ENCODE assay signal across 1 cellular context in the genomic region with DNA sequence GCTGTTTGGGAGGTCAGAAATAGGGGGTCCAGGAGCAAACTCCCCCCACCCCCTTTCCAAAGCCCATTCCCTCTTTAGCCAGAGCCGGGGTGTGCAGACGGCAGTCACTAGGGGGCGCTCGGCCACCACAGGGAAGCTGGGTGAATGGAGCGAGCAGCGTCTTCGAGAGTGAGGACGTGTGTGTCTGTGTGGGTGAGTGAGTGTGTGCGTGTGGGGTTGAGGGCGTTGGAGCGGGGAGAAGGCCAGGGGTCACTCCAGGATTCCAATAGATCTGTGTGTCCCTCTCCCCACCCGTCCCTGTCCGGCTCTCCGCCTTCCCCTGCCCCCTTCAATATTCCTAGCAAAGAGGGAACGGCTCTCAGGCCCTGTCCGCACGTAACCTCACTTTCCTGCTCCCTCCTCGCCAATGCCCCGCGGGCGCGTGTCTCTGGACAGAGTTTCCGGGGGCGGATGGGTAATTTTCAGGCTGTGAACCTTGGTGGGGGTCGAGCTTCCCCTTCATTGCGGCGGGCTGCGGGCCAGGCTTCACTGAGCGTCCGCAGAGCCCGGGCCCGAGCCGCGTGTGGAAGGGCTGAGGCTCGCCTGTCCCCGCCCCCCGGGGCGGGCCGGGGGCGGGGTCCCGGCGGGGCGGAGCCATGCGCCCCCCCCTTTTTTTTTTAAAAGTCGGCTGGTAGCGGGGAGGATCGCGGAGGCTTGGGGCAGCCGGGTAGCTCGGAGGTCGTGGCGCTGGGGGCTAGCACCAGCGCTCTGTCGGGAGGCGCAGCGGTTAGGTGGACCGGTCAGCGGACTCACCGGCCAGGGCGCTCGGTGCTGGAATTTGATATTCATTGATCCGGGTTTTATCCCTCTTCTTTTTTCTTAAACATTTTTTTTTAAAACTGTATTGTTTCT.
TF ChIP-seq lines count a peak whose summit lies in the region.

A gene (plus strand): TSS at position 686 of the 891 bp plus-strand sequence.

TF ChIP-seq in HEK293, 187 proteins besides CTCF, POLR2A, EP300 and RAD21 (continued from another document and continues in another):
- TF ChIP-seq, protein P1, sequence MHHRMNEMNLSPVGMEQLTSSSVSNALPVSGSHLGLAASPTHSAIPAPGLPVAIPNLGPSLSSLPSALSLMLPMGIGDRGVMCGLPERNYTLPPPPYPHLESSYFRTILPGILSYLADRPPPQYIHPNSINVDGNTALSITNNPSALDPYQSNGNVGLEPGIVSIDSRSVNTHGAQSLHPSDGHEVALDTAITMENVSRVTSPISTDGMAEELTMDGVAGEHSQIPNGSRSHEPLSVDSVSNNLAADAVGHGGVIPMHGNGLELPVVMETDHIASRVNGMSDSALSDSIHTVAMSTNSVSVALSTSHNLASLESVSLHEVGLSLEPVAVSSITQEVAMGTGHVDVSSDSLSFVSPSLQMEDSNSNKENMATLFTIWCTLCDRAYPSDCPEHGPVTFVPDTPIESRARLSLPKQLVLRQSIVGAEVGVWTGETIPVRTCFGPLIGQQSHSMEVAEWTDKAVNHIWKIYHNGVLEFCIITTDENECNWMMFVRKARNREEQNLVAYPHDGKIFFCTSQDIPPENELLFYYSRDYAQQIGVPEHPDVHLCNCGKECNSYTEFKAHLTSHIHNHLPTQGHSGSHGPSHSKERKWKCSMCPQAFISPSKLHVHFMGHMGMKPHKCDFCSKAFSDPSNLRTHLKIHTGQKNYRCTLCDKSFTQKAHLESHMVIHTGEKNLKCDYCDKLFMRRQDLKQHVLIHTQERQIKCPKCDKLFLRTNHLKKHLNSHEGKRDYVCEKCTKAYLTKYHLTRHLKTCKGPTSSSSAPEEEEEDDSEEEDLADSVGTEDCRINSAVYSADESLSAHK (tag by site-specific recombination; IDR thresholded peaks at IDR 0.05): peak; percentile 45; the same call in 1 of the 2 replicates
- TF ChIP-seq, protein P2, sequence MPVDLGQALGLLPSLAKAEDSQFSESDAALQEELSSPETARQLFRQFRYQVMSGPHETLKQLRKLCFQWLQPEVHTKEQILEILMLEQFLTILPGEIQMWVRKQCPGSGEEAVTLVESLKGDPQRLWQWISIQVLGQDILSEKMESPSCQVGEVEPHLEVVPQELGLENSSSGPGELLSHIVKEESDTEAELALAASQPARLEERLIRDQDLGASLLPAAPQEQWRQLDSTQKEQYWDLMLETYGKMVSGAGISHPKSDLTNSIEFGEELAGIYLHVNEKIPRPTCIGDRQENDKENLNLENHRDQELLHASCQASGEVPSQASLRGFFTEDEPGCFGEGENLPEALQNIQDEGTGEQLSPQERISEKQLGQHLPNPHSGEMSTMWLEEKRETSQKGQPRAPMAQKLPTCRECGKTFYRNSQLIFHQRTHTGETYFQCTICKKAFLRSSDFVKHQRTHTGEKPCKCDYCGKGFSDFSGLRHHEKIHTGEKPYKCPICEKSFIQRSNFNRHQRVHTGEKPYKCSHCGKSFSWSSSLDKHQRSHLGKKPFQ (tag by site-specific recombination; IDR thresholded peaks at IDR 0.05): 0 out of 2 replicates have a peak, but pooled peaks have one; percentile 22
- TF ChIP-seq, protein P3, sequence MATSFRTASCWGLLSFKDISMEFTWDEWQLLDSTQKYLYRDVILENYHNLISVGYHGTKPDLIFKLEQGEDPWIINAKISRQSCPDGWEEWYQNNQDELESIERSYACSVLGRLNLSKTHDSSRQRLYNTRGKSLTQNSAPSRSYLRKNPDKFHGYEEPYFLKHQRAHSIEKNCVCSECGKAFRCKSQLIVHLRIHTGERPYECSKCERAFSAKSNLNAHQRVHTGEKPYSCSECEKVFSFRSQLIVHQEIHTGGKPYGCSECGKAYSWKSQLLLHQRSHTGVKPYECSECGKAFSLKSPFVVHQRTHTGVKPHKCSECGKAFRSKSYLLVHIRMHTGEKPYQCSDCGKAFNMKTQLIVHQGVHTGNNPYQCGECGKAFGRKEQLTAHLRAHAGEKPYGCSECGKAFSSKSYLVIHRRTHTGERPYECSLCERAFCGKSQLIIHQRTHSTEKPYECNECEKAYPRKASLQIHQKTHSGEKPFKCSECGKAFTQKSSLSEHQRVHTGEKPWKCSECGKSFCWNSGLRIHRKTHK (tag by site-specific recombination; IDR thresholded peaks at IDR 0.05): no peak
- TF ChIP-seq ZNF560 (tag by site-specific recombination; IDR thresholded peaks at IDR 0.05; ENCODE audit: borderline replicate concordance): no peak
- no peak; the same call in 1 of the 2 replicates for TF ChIP-seq TCF7L2 (IDR thresholded peaks at IDR 0.05; ENCODE audit: borderline replicate concordance, low read depth, low read length)
- peak; percentile 55 for TF ChIP-seq SP2 (tag by site-specific recombination; IDR thresholded peaks at IDR 0.05)
- no peak for TF ChIP-seq ZNF423 (tag by site-specific recombination; IDR thresholded peaks at IDR 0.05)
- TF ChIP-seq ZNF433 (tag by site-specific recombination; IDR thresholded peaks at IDR 0.05; ENCODE audit: low read depth): no peak
- TF ChIP-seq ZNF791 (tag by site-specific recombination; IDR thresholded peaks at IDR 0.05): no peak
- TF ChIP-seq ZNF266 (tag by site-specific recombination; IDR thresholded peaks at IDR 0.05; ENCODE audit: low read depth): no peak
- TF ChIP-seq, protein P4, sequence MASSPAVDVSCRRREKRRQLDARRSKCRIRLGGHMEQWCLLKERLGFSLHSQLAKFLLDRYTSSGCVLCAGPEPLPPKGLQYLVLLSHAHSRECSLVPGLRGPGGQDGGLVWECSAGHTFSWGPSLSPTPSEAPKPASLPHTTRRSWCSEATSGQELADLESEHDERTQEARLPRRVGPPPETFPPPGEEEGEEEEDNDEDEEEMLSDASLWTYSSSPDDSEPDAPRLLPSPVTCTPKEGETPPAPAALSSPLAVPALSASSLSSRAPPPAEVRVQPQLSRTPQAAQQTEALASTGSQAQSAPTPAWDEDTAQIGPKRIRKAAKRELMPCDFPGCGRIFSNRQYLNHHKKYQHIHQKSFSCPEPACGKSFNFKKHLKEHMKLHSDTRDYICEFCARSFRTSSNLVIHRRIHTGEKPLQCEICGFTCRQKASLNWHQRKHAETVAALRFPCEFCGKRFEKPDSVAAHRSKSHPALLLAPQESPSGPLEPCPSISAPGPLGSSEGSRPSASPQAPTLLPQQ (tag by site-specific recombination; IDR thresholded peaks at IDR 0.05): peak; percentile 70; the same call in 1 of the 2 replicates
- TF ChIP-seq ZNF121 (tag by site-specific recombination; IDR thresholded peaks at IDR 0.05): no peak
- no peak for TF ChIP-seq ZNF138 (tag by site-specific recombination; IDR thresholded peaks at IDR 0.05; ENCODE audit: borderline replicate concordance)
- TF ChIP-seq, protein P5, sequence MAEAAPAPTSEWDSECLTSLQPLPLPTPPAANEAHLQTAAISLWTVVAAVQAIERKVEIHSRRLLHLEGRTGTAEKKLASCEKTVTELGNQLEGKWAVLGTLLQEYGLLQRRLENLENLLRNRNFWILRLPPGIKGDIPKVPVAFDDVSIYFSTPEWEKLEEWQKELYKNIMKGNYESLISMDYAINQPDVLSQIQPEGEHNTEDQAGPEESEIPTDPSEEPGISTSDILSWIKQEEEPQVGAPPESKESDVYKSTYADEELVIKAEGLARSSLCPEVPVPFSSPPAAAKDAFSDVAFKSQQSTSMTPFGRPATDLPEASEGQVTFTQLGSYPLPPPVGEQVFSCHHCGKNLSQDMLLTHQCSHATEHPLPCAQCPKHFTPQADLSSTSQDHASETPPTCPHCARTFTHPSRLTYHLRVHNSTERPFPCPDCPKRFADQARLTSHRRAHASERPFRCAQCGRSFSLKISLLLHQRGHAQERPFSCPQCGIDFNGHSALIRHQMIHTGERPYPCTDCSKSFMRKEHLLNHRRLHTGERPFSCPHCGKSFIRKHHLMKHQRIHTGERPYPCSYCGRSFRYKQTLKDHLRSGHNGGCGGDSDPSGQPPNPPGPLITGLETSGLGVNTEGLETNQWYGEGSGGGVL (tag by site-specific recombination; IDR thresholded peaks at IDR 0.05): peak; percentile 82
- peak; percentile 62 for TF ChIP-seq KLF9 (tag by site-specific recombination; IDR thresholded peaks at IDR 0.05; ENCODE audit: low read depth)
- no peak for TF ChIP-seq ZNF146 (tag by site-specific recombination; IDR thresholded peaks at IDR 0.05)
- no peak for TF ChIP-seq ZNF658 (tag by site-specific recombination; IDR thresholded peaks at IDR 0.05)
- TF ChIP-seq TRIM28 (IDR thresholded peaks at IDR 0.05; ENCODE audit: borderline replicate concordance, low read length): no peak
- peak; percentile 77 for TF ChIP-seq ZBTB8A (tag by site-specific recombination; IDR thresholded peaks at IDR 0.05)
- TF ChIP-seq ZNF350 (tag by site-specific recombination; IDR thresholded peaks at IDR 0.05): no peak
- no peak for TF ChIP-seq HOXA7 (CRISPR knock-in tag; IDR thresholded peaks at IDR 0.05; ENCODE audit: borderline replicate concordance)
- TF ChIP-seq ZNF211 (tag by site-specific recombination; IDR thresholded peaks at IDR 0.05; ENCODE audit: low read depth): no peak
- no peak for TF ChIP-seq SCRT1 (tag by site-specific recombination; IDR thresholded peaks at IDR 0.05; ENCODE audit: borderline replicate concordance)
- TF ChIP-seq HOXD13 (CRISPR knock-in tag; IDR thresholded peaks at IDR 0.05; ENCODE audit: borderline replicate concordance): no peak
- no peak for TF ChIP-seq ZNF404 (tag by site-specific recombination; IDR thresholded peaks at IDR 0.05)
- no peak for TF ChIP-seq ZNF239 (tag by site-specific recombination; IDR thresholded peaks at IDR 0.05)
- no peak for TF ChIP-seq HOXC10 (CRISPR knock-in tag; IDR thresholded peaks at IDR 0.05)
- TF ChIP-seq, protein P6, sequence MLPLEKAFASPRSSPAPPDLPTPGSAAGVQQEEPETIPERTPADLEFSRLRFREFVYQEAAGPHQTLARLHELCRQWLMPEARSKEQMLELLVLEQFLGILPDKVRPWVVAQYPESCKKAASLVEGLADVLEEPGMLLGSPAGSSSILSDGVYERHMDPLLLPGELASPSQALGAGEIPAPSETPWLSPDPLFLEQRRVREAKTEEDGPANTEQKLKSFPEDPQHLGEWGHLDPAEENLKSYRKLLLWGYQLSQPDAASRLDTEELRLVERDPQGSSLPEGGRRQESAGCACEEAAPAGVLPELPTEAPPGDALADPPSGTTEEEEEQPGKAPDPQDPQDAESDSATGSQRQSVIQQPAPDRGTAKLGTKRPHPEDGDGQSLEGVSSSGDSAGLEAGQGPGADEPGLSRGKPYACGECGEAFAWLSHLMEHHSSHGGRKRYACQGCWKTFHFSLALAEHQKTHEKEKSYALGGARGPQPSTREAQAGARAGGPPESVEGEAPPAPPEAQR (tag by site-specific recombination; IDR thresholded peaks at IDR 0.05): no peak
- 0 out of 2 replicates have a peak, but pooled peaks have one; percentile 20 for TF ChIP-seq ZNF223 (tag by site-specific recombination; IDR thresholded peaks at IDR 0.05)
- 0 out of 2 replicates have a peak, but pooled peaks have one; percentile 44 for TF ChIP-seq YY1 (tag by site-specific recombination; IDR thresholded peaks at IDR 0.05)
- peak; percentile 55 for TF ChIP-seq ZFP69B (tag by site-specific recombination; IDR thresholded peaks at IDR 0.05)
- TF ChIP-seq, protein P7, sequence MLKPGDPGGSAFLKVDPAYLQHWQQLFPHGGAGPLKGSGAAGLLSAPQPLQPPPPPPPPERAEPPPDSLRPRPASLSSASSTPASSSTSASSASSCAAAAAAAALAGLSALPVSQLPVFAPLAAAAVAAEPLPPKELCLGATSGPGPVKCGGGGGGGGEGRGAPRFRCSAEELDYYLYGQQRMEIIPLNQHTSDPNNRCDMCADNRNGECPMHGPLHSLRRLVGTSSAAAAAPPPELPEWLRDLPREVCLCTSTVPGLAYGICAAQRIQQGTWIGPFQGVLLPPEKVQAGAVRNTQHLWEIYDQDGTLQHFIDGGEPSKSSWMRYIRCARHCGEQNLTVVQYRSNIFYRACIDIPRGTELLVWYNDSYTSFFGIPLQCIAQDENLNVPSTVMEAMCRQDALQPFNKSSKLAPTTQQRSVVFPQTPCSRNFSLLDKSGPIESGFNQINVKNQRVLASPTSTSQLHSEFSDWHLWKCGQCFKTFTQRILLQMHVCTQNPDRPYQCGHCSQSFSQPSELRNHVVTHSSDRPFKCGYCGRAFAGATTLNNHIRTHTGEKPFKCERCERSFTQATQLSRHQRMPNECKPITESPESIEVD (tag by site-specific recombination; IDR thresholded peaks at IDR 0.05): no peak
- no peak for TF ChIP-seq ZNF311 (tag by site-specific recombination; IDR thresholded peaks at IDR 0.05; ENCODE audit: borderline replicate concordance)
- 0 out of 2 replicates have a peak, but pooled peaks have one; percentile 15 for TF ChIP-seq ZNF623 (tag by site-specific recombination; IDR thresholded peaks at IDR 0.05)
- peak; percentile 82 for TF ChIP-seq GLIS2 (tag by site-specific recombination; IDR thresholded peaks at IDR 0.05)
- TF ChIP-seq, protein P8, sequence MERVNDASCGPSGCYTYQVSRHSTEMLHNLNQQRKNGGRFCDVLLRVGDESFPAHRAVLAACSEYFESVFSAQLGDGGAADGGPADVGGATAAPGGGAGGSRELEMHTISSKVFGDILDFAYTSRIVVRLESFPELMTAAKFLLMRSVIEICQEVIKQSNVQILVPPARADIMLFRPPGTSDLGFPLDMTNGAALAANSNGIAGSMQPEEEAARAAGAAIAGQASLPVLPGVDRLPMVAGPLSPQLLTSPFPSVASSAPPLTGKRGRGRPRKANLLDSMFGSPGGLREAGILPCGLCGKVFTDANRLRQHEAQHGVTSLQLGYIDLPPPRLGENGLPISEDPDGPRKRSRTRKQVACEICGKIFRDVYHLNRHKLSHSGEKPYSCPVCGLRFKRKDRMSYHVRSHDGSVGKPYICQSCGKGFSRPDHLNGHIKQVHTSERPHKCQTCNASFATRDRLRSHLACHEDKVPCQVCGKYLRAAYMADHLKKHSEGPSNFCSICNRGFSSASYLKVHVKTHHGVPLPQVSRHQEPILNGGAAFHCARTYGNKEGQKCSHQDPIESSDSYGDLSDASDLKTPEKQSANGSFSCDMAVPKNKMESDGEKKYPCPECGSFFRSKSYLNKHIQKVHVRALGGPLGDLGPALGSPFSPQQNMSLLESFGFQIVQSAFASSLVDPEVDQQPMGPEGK (tag by site-specific recombination; IDR thresholded peaks at IDR 0.05): peak; percentile 92
- TF ChIP-seq ZNF530 (tag by site-specific recombination; IDR thresholded peaks at IDR 0.05; ENCODE audit: low read depth): no peak
- TF ChIP-seq ZNF701 (tag by site-specific recombination; IDR thresholded peaks at IDR 0.05): no peak; the same call in 1 of the 2 replicates
- TF ChIP-seq ZNF768 (tag by site-specific recombination; IDR thresholded peaks at IDR 0.05): no peak
- TF ChIP-seq KLF10 (tag by site-specific recombination; IDR thresholded peaks at IDR 0.05): peak; percentile 92
- no peak for TF ChIP-seq ZNF274 (IDR thresholded peaks at IDR 0.05; ENCODE audit: low read length)
- TF ChIP-seq ZNF274 (tag by site-specific recombination; IDR thresholded peaks at IDR 0.05; ENCODE audit: borderline replicate concordance): no peak
- TF ChIP-seq, protein P9, sequence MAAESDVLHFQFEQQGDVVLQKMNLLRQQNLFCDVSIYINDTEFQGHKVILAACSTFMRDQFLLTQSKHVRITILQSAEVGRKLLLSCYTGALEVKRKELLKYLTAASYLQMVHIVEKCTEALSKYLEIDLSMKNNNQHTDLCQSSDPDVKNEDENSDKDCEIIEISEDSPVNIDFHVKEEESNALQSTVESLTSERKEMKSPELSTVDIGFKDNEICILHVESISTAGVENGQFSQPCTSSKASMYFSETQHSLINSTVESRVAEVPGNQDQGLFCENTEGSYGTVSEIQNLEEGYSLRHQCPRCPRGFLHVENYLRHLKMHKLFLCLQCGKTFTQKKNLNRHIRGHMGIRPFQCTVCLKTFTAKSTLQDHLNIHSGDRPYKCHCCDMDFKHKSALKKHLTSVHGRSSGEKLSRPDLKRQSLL (tag by site-specific recombination; IDR thresholded peaks at IDR 0.05): no peak; the same call in 1 of the 2 replicates
- peak; percentile 50; the same call in 1 of the 2 replicates for TF ChIP-seq ZBTB17 (tag by site-specific recombination; IDR thresholded peaks at IDR 0.05)
- no peak for TF ChIP-seq ZNF830 (tag by site-specific recombination; IDR thresholded peaks at IDR 0.05; ENCODE audit: low read depth)
- TF ChIP-seq GLIS1 (tag by site-specific recombination; IDR thresholded peaks at IDR 0.05): peak; percentile 64; the same call in 1 of the 2 replicates
